Comparison of ENCODE assay signal across 1 cellular context in genomic region chr5:134103397-134103796, GRCh38.
A peak's percentile ranks its signal among the peaks of the same experiment; 100 is the strongest.
TF ChIP-seq lines count a peak whose summit lies in the region.

No MANE protein-coding gene starts in this region.

TF ChIP-seq in GM12878, 131 proteins besides CTCF, POLR2A, EP300 and RAD21 (continued from another document):
- TF ChIP-seq ZBTB33 (IDR thresholded peaks at IDR 0.05) (0 out of 2 replicates have a peak, but pooled peaks have one; percentile 18), ETV6 (conservative IDR thresholded peaks at IDR 0.05 in 1 of 2, IDR thresholded peaks at IDR 0.05 in 1 of 2; ENCODE audit: borderline replicate concordance in 1 of 2, low read depth in 1 of 2) (0 out of 4 replicates have a peak, but pooled peaks of 1 of the 2 experiments have one; percentile 23), SUZ12 (IDR thresholded peaks at IDR 0.05; ENCODE audit: unreplicated experiment) (no peak), MLLT1 (IDR thresholded peaks at IDR 0.05) (peak; percentile 96)
